ENCODE assay signal across 9 cellular contexts in the genomic region with DNA sequence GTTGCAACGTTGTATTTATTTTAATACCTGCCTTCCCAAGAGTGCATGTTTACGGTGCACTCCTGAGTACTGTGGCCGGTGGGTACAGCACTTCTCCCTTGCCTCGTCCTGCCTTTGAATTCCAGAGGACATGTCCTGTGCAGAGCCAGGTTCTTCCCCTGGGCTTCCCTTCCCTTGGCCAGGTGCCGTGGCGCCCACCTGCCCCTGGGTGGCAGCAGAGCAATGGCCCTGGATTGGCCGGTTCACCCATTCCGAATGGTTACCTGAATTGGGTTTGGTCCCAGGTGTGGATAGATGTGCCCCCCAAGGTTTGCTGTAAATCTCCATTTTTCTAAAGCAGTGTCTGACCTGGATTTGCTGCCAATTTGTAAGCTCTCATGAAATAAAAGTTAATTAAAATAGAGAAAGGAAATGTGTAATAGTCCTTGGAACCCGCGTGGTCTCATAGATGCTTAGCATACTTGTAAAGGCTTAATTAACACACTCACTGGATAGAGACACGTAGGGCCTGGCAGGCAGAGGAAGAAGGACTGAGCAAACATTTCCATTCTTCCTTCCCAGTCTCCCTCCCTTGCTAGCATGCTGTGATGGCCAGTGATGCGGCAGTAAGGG. TPM values are rescaled to one million over a fixed set of nuclear protein-coding genes. Genes with fewer than 3 reads are reported as not detected.
DNase-seq lines count a peak whose midpoint lies in the region; ATAC-seq and TF ChIP-seq lines count a peak whose summit lies in the region.
"Had no signal": no experiment of that assay in that cellular context is flagged by ENCODE, and none has a peak within 500 bp of the region (broad histone marks: within the 10 kb centered on the region; RNA-seq: fewer than 3 reads in every experiment).

No MANE protein-coding gene starts in this region.

- CTCF ChIA-PET in OCI-LY7 (lab: Charles Lee; ENCODE audit: unreplicated experiment), result no interaction called here

- H3K4me2 ChIP-seq in OCI-LY7 (ENCODE audit: low read length), result no peak overlapping the region

- no peak overlapping the region for H3K4me3 ChIP-seq in OCI-LY7 (ENCODE audit: low read depth, low read length, poor library complexity, severe bottlenecking)
- H3K4me3 ChIP-seq in uterus, result no peak overlapping the region

- no peaks in the 10 kb centered on the region for H3K9me2 ChIP-seq in OCI-LY7 (ENCODE audit: insufficient read depth, low read length)

- H2AFZ ChIP-seq in OCI-LY7 (ENCODE audit: low read length), result no peak overlapping the region

- H3K27ac ChIP-seq in OCI-LY7 (ENCODE audit: low read depth, low read length, poor library complexity, severe bottlenecking), result no peak overlapping the region
- no peak overlapping the region for H3K27ac ChIP-seq in uterus

- H3K4me1 ChIP-seq in OCI-LY7 (ENCODE audit: insufficient read depth, low read length, poor library complexity, severe bottlenecking), result no peaks in the 10 kb centered on the region
- peaks cover 0 to 7% of the 10 kb centered on the region in 2 donors for H3K4me1 ChIP-seq in uterus

- H3K9me3 ChIP-seq in OCI-LY7 (ENCODE audit: low read length) (no peaks in the 10 kb centered on the region), uterus (no peaks in the 10 kb centered on the region)

- TF ChIP-seq CTCF in OCI-LY7 (conservative IDR thresholded peaks at IDR 0.05; ENCODE audit: low read length), result peak; percentile 86
- peak; percentile 9 to 53 (median 34) for TF ChIP-seq CTCF in uterus (IDR thresholded peaks at IDR 0.05)

- no peak for ATAC-seq in GM19463 (IDR thresholded peaks at IDR 0.05; ENCODE audit: unreplicated experiment)
- ATAC-seq: T-cell had no signal

- POLR2A ChIA-PET in OCI-LY7 (lab: Charles Lee), result no interaction called here

- no peaks in the 10 kb centered on the region for H3K27me3 ChIP-seq in uterus

- no peaks in the 10 kb centered on the region for H3K36me3 ChIP-seq in OCI-LY7 (ENCODE audit: insufficient read depth, low read length)
- H3K36me3 ChIP-seq in uterus, result no peaks in the 10 kb centered on the region

- BruUV-seq in OCI-LY7 (replicated peaks; lab: Mats Ljungman, UMichigan), result no TSS peak

- no peaks in the 10 kb centered on the region for H4K20me1 ChIP-seq in OCI-LY7 (ENCODE audit: insufficient read depth, low read length)

- no peak for TF ChIP-seq POLR2A in uterus (IDR thresholded peaks at IDR 0.05)

- no peaks in the 10 kb centered on the region for H3K79me2 ChIP-seq in OCI-LY7 (ENCODE audit: insufficient read depth, low read depth, low read length)

- DNase-seq in stimulated activated CD4-positive, alpha-beta T cell treated with anti-CD3 and anti-CD28 coated beads, Interleukin-2, amount 100 ng/mL, for 24 hours, result peak; percentile 17 to 19
- DNase-seq in stimulated activated CD4-positive, alpha-beta T cell treated with anti-CD3 and anti-CD28 coated beads, Interleukin-4, amount 100 ng/mL, for 24 hours, result no peak
- DNase-seq in OCI-LY7 (ENCODE audit: low spot score) (peak; percentile 22), glomerular visceral epithelial cell (ENCODE audit: extremely low spot score) (peak; percentile 35), uterus (no peak), inferior parietal cortex (ENCODE audit: extremely low spot score) (no peak)
- DNase-seq in effector CD8-positive, alpha-beta T cell (lab: John Stamatoyannopoulos, UW), result no peak

- intact Hi-C loops in OCI-LY7 (cut with micrococcal nuclease; ENCODE audit: unreplicated experiment), result no loop called here
- intact Hi-C loops in uterus (cut with DNase I; ENCODE audit: low total_unique reads), result no loop called here

RNA-seq across cellular contexts. Expression of a gene that starts 40.6 kb away (rescaled TPM):
- total RNA-seq in OCI-LY7 (2014; rRNA removed; shearing (Covaris generic)), result 27.6 and 35.3 TPM in 2 replicates
- 43.0 and 47.8 TPM in 2 replicates for total RNA-seq in OCI-LY7 (2022)
- 10 to 100 TPM; 23.4 to 38.3 (median 30.7) TPM for total RNA-seq in uterus

Comparison
In these comparisons a context has a peak if more than half of its experiments do, and no peak if none do; other contexts are left out.
1. DNase-seq: peak in stimulated activated CD4-positive, alpha-beta T cell treated with anti-CD3 and anti-CD28 coated beads, Interleukin-2, amount 100 ng/mL, for 24 hours (2 of 2), OCI-LY7 (single experiment) and glomerular visceral epithelial cell (single experiment); none in stimulated activated CD4-positive, alpha-beta T cell treated with anti-CD3 and anti-CD28 coated beads, Interleukin-4, amount 100 ng/mL, for 24 hours (single experiment), uterus (0 of 2), effector CD8-positive, alpha-beta T cell (single experiment) and inferior parietal cortex (single experiment).